In the genomic region with DNA sequence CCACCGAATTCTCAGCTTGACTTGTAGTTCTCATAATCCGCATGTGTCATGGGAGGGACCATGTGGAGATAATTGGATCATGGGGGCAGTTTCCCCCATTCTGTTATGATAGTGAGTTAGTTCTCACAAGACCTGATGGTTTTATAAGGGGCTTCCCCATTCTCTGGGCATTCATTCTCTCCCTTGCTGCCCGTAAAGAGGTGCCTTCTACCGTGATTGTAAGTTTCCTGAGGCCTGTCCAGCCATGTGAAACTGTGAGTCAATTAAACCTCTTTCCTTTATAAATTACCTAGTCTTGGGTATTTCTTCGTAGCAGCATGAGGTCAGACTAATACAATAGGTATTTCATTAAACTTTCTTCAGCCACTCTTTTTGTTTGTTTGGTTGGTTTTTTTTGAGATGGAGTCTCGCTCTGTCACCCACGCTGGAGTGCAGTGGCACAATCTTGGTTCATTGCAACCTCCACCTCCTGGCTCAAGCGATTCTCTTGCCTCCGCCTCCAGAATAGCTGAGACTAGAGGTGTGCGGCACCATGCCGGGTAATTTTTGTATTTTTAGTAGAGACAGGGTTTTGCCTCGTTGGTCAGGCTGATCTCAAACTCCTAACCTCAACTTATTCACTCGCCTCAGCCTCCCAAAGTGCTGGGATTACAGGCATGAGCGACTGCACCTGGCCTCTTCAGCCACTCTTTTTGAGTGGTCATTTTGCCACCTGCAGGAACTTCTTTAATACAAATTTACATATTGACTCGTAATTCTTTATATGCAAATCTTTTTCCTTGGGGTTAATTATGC, we compare ENCODE assay signal across 25 cellular contexts. TPM values are rescaled to one million over a fixed set of nuclear protein-coding genes. Genes with fewer than 3 reads are reported as not detected.
A peak's percentile ranks its signal among the peaks of the same experiment; 100 is the strongest.
DNase-seq lines count a peak whose midpoint lies in the region; ATAC-seq and TF ChIP-seq lines count a peak whose summit lies in the region.
"Had no signal": no experiment of that assay in that cellular context is flagged by ENCODE, and none has a peak within 500 bp of the region (broad histone marks: within the 10 kb centered on the region; RNA-seq: fewer than 3 reads in every experiment).

No MANE protein-coding gene starts in this region.

- H4K20me1 ChIP-seq in mammary epithelial cell (ENCODE audit: insufficient read depth, low read length), result no peaks in the 10 kb centered on the region
- H4K20me1 ChIP-seq: BLaER1 had no signal

- H3K4me3 ChIP-seq in mammary epithelial cell (replicated peaks in 1 of 3; ENCODE audit: insufficient read depth in 1 of 3, low read depth in 2 of 3, low read length in 3 of 3), result no peak overlapping the region
- H3K4me3 ChIP-seq in suprapubic skin, result no peak overlapping the region
- H3K4me3 ChIP-seq: BLaER1, gastroesophageal sphincter, sigmoid colon had no signal

- no peak overlapping the region for H3K9ac ChIP-seq in mammary epithelial cell (ENCODE audit: insufficient read depth, low read length)
- H3K9ac ChIP-seq: BLaER1 had no signal

- H3K4me2 ChIP-seq in mammary epithelial cell (ENCODE audit: insufficient read depth, low read depth, low read length), result no peak overlapping the region
- H3K4me2 ChIP-seq: BLaER1 had no signal

- H3K9me3 Mint-ChIP-seq in MCF 10A (ENCODE audit: unreplicated experiment), result no peaks in the 10 kb centered on the region
- H3K9me3 Mint-ChIP-seq: activated T-helper 17 cell treated with anti-CD3 and anti-CD28 coated beads, Interleukin-2, amount 50 U/mL, for 72 hours had no signal

- TF ChIP-seq EP300 in suprapubic skin (IDR thresholded peaks at IDR 0.05), result no peak

- dilution Hi-C loops in mammary epithelial cell (cut with HindIII; ENCODE audit: low sequenced_read_pairs), result no loop called here

- BruUV-seq in mammary epithelial cell (replicated peaks; lab: Mats Ljungman, UMichigan) (no TSS peak), MCF 10A (replicated peaks; lab: Mats Ljungman, UMichigan) (no TSS peak)

- no peak overlapping the region for H3K27ac ChIP-seq in mammary epithelial cell (ENCODE audit: insufficient read depth, low read depth, low read length)
- H3K27ac ChIP-seq in suprapubic skin, result no peak overlapping the region
- H3K27ac ChIP-seq: BLaER1, gastroesophageal sphincter, HL-60, sigmoid colon had no signal

- H3K4me1 ChIP-seq in mammary epithelial cell (ENCODE audit: insufficient read depth, low read length) (peaks cover 28% of the 10 kb centered on the region), suprapubic skin (peaks cover 6% of the 10 kb centered on the region)
- H3K4me1 ChIP-seq: BLaER1, sigmoid colon had no signal

- in situ Hi-C loops in mammary epithelial cell (cut with MboI; ENCODE audit: low sequenced_read_pairs in 2 of 2), result no loop called here

- no peak for ATAC-seq in Right ventricle myocardium inferior
- ATAC-seq in HG03354 (IDR thresholded peaks at IDR 0.05; ENCODE audit: poor library complexity, severe bottlenecking, unreplicated experiment), result no peak
- ATAC-seq: activated CD8-positive, alpha-beta memory T cell treated with anti-CD3 and anti-CD28 coated beads, Interleukin-2, amount 10 ng/mL, durations not matched to agents 7 days and 5 days; activated T-helper 17 cell treated with anti-CD3 and anti-CD28 coated beads, Interleukin-2, amount 50 U/mL, for 72 hours; gastroesophageal sphincter; Panc1; SK-N-SH treated with all-trans-retinoic acid at 6 μM for 48 hours had no signal

- no peaks in the 10 kb centered on the region for H3K9me3 ChIP-seq in mammary epithelial cell (replicated peaks; ENCODE audit: insufficient read depth, low read length)
- peaks cover 3% of the 10 kb centered on the region for H3K9me3 ChIP-seq in suprapubic skin
- H3K9me3 ChIP-seq: BLaER1, gastroesophageal sphincter, sigmoid colon had no signal

- H3K27ac Mint-ChIP-seq in MCF 10A (ENCODE audit: low read depth, unreplicated experiment), result no peak overlapping the region
- H3K27ac Mint-ChIP-seq: activated CD8-positive, alpha-beta memory T cell treated with anti-CD3 and anti-CD28 coated beads, Interleukin-2, amount 10 ng/mL, durations not matched to agents 7 days and 5 days; activated T-helper 17 cell treated with anti-CD3 and anti-CD28 coated beads, Interleukin-2, amount 50 U/mL, for 72 hours; dendritic cell treated with granulocyte-macrophage colony-stimulating factor and Interleukin-4, amounts not matched to agents 40 ng/mL and 50 ng/mL, for 4 days had no signal

- 81% methylated on average over 14 of the region's 15 CpGs for WGBS in mammary epithelial cell (ENCODE audit: low coverage, missing lambda C conversion rate)
- 92% methylated on average over 15 of the region's 15 CpGs for WGBS in suprapubic skin

- H3K27me3 Mint-ChIP-seq in MCF 10A (ENCODE audit: insufficient read depth, unreplicated experiment), result no peaks in the 10 kb centered on the region
- H3K27me3 Mint-ChIP-seq: activated CD8-positive, alpha-beta memory T cell treated with anti-CD3 and anti-CD28 coated beads, Interleukin-2, amount 10 ng/mL, durations not matched to agents 7 days and 5 days; activated T-helper 17 cell treated with anti-CD3 and anti-CD28 coated beads, Interleukin-2, amount 50 U/mL, for 72 hours had no signal

- H3K36me3 ChIP-seq in mammary epithelial cell (ENCODE audit: insufficient read depth, low read length), result no peaks in the 10 kb centered on the region
- no peaks in the 10 kb centered on the region for H3K36me3 ChIP-seq in suprapubic skin
- H3K36me3 ChIP-seq: BLaER1, gastroesophageal sphincter, sigmoid colon had no signal

- H3K36me3 Mint-ChIP-seq in MCF 10A (ENCODE audit: insufficient read depth, unreplicated experiment), result no peaks in the 10 kb centered on the region
- H3K36me3 Mint-ChIP-seq: activated CD8-positive, alpha-beta memory T cell treated with anti-CD3 and anti-CD28 coated beads, Interleukin-2, amount 10 ng/mL, durations not matched to agents 7 days and 5 days had no signal

- no peak overlapping the region for H2AFZ ChIP-seq in mammary epithelial cell (ENCODE audit: low read depth, low read length)

- H3K4me1 Mint-ChIP-seq in MCF 10A (ENCODE audit: insufficient read depth, unreplicated experiment), result peaks cover 22% of the 10 kb centered on the region
- H3K4me1 Mint-ChIP-seq: activated CD8-positive, alpha-beta memory T cell treated with anti-CD3 and anti-CD28 coated beads, Interleukin-2, amount 10 ng/mL, durations not matched to agents 7 days and 5 days; activated T-helper 17 cell treated with anti-CD3 and anti-CD28 coated beads, Interleukin-2, amount 50 U/mL, for 72 hours had no signal

- CTCF ChIA-PET in mammary epithelial cell (lab: Charles Lee; ENCODE audit: low non-redundant PET), result no interaction called here
- CTCF ChIA-PET in MCF 10A (lab: Yijun Ruan, JAX), result no interaction called here

- POLR2A ChIA-PET in MCF 10A (lab: Yijun Ruan, JAX), result no interaction called here

- TF ChIP-seq CTCF in mammary epithelial cell (conservative IDR thresholded peaks at IDR 0.05 in 1 of 2, IDR thresholded peaks at IDR 0.05 in 1 of 2; ENCODE audit: extremely low read depth in 1 of 2, insufficient read depth in 1 of 2, low read depth in 1 of 2, low read length in 2 of 2) (no peak), MCF 10A (IDR thresholded peaks at IDR 0.05; ENCODE audit: unreplicated experiment) (no peak), suprapubic skin (IDR thresholded peaks at IDR 0.05) (no peak)

- H3K4me3 Mint-ChIP-seq in MCF 10A (ENCODE audit: unreplicated experiment), result no peak overlapping the region
- H3K4me3 Mint-ChIP-seq: activated CD8-positive, alpha-beta memory T cell treated with anti-CD3 and anti-CD28 coated beads, Interleukin-2, amount 10 ng/mL, durations not matched to agents 7 days and 5 days; activated T-helper 17 cell treated with anti-CD3 and anti-CD28 coated beads, Interleukin-2, amount 50 U/mL, for 72 hours; dendritic cell treated with granulocyte-macrophage colony-stimulating factor and Interleukin-4, amounts not matched to agents 40 ng/mL and 50 ng/mL, for 4 days had no signal

- DNase-seq in mammary epithelial cell, result peak; percentile 84
- no peak for DNase-seq in MCF 10A (ENCODE audit: unreplicated experiment)
- peak; percentile 18 to 25 for DNase-seq in SHP77 (lab: John Stamatoyannopoulos, UW)
- peak; percentile 92 for DNase-seq in glomerular visceral epithelial cell (ENCODE audit: extremely low spot score)
- DNase-seq in Right ventricle myocardium inferior (ENCODE audit: missing footprints), result no peak
- DNase-seq in AML-193 (lab: John Stamatoyannopoulos, UW), result no peak
- no peak for DNase-seq in suprapubic skin (ENCODE audit: low spot score in 2 of 2)
- DNase-seq: 8988T; activated CD8-positive, alpha-beta memory T cell treated with anti-CD3 and anti-CD28 coated beads, Interleukin-2, amount 10 ng/mL, durations not matched to agents 7 days and 5 days; DMS79; erythroblast; GOT3; NCI-H526 treated with DMSO at 0.1 percent for 48 hours; sigmoid colon; stimulated activated CD4-positive, alpha-beta T cell treated with anti-CD3 and anti-CD28 coated beads, Interleukin-1b, Interleukin-23, amount 100 ng/mL, for 48 hours had no signal

- H3K27me3 ChIP-seq in mammary epithelial cell (ENCODE audit: insufficient read depth, low read length), result no peaks in the 10 kb centered on the region
- H3K27me3 ChIP-seq in suprapubic skin, result no peaks in the 10 kb centered on the region
- H3K27me3 ChIP-seq: BLaER1, gastroesophageal sphincter, sigmoid colon had no signal

- intact Hi-C loops in mammary epithelial cell (cut with micrococcal nuclease), result loop anchor here (10.0 kb wide), 1 partner anchor 268 kb away; the partner anchor contains the start of gene GSTA4
- intact Hi-C loops in MCF 10A (cut with micrococcal nuclease), result loop anchor here (10.0 kb wide), 1 partner anchor 158 kb away; no protein-coding TSS in a partner anchor
- intact Hi-C loops in Right ventricle myocardium inferior (cut with DNase I), result no loop called here

- H3K79me2 ChIP-seq in mammary epithelial cell (ENCODE audit: insufficient read depth, low read length), result no peaks in the 10 kb centered on the region

- TF ChIP-seq POLR2A in suprapubic skin (IDR thresholded peaks at IDR 0.05), result no peak

RNA-seq across cellular contexts. Expression of gene GSTA2, which starts 36.3 kb away (rescaled TPM):
- total RNA-seq in mammary epithelial cell (under 1 TPM in 1 of 2 donors, not detected in 1; 0.50 TPM), MCF 10A (2022) (not detected in 2 replicates), Right ventricle myocardium inferior (not detected), suprapubic skin (not detected)
- polyA plus RNA-seq in mammary epithelial cell, result not detected
- polyA minus RNA-seq in mammary epithelial cell, result not detected
- total RNA-seq: activated CD8-positive, alpha-beta memory T cell treated with anti-CD3 and anti-CD28 coated beads, Interleukin-2, amount 10 ng/mL, durations not matched to agents 7 days and 5 days; activated T-helper 17 cell treated with anti-CD3 and anti-CD28 coated beads, Interleukin-2, amount 50 U/mL, for 72 hours; lower leg skin; osteoblast; sigmoid colon had no signal
- polyA plus RNA-seq: sigmoid colon had no signal

RNA-seq across cellular contexts. Expression of gene TMEM14A, which starts 56.0 kb away (rescaled TPM):
- total RNA-seq in mammary epithelial cell (10 to 100 TPM; 27.2 to 30.4 TPM), MCF 10A (2022) (10.5 and 15.6 TPM in 2 replicates), Right ventricle myocardium inferior (8.7 TPM), suprapubic skin (10 to 100 TPM; 10.1 to 15.7 (median 12.4) TPM)
- polyA plus RNA-seq in mammary epithelial cell, result 28.4 TPM
- not detected for polyA minus RNA-seq in mammary epithelial cell

Comparison
In these comparisons a context has a peak if more than half of its experiments do, and no peak if none do; other contexts are left out.
1. DNase-seq: peak in mammary epithelial cell (single experiment), SHP77 (2 of 2) and glomerular visceral epithelial cell (single experiment); none in MCF 10A (single experiment), Right ventricle myocardium inferior (single experiment), AML-193 (0 of 2) and suprapubic skin (0 of 2).